Comparison of ENCODE assay signal across 21 cellular contexts in genomic region chr9:130179508-130179907, GRCh38. TPM values are rescaled to one million over a fixed set of nuclear protein-coding genes. Genes with fewer than 3 reads are reported as not detected.
DNase-seq lines count a peak whose midpoint lies in the region; ATAC-seq and TF ChIP-seq lines count a peak whose summit lies in the region.
"Had no signal": no experiment of that assay in that cellular context is flagged by ENCODE, and none has a peak within 500 bp of the region (broad histone marks: within the 10 kb centered on the region; RNA-seq: fewer than 3 reads in every experiment).

No MANE protein-coding gene starts in this region.

- H3K79me2 ChIP-seq in PC-3 (ENCODE audit: low read length) = peaks cover 48% of the 10 kb centered on the region

- POLR2A ChIA-PET in PC-3 (lab: Charles Lee; ENCODE audit: unreplicated experiment) = no interaction called here

- H3K9me3 Mint-ChIP-seq in chondrocyte (ENCODE audit: low read depth) (no peaks in the 10 kb centered on the region), neural crest cell (no peaks in the 10 kb centered on the region)
- H3K9me3 Mint-ChIP-seq in activated CD4-positive, alpha-beta T cell treated with anti-CD3 and anti-CD28 coated beads, Interleukin-2, amount 10 ng/mL, durations not matched to agents 24 days and 14 days = no peaks in the 10 kb centered on the region
- H3K9me3 Mint-ChIP-seq: CD4-positive, alpha-beta T cell; GM23338; H9; IgD-negative memory B cell had no signal

- no peak overlapping the region for H2AFZ ChIP-seq in PC-3 (ENCODE audit: low read length)
- H2AFZ ChIP-seq: GM23338 had no signal

- DNase-seq in PC-3 = peak; percentile 29
- no peak for DNase-seq in chondrocyte (ENCODE audit: low spot score)
- no peak for DNase-seq in neural crest cell (ENCODE audit: low read depth, low spot score)
- DNase-seq in uterus = no peak
- DNase-seq in testis = no peak
- no peak for DNase-seq in activated CD4-positive, alpha-beta T cell treated with anti-CD3 and anti-CD28 coated beads, Interleukin-2, amount 10 ng/mL, durations not matched to agents 24 days and 14 days
- DNase-seq: CD4-positive, alpha-beta T cell; H9; NCI-H1048; NCI-H1417; NCI-H1694; NCI-H2029 treated with DMSO at 0.1 percent for 48 hours; NCI-H2227 treated with DMSO at 0.1 percent for 48 hours; NCI-H526 treated with DMSO at 0.1 percent for 48 hours; Peyer's patch; SHP77 treated with DMSO at 0.1 percent for 48 hours had no signal

- CTCF ChIA-PET in PC-3 (lab: Charles Lee) = no interaction called here

- H3K36me3 ChIP-seq in PC-3 (ENCODE audit: low read depth, low read length) = no peaks in the 10 kb centered on the region
- no peaks in the 10 kb centered on the region for H3K36me3 ChIP-seq in uterus
- H3K36me3 ChIP-seq in testis (ENCODE audit: low read depth, missing control alignments) = no peaks in the 10 kb centered on the region
- H3K36me3 ChIP-seq: Peyer's patch had no signal

- H3K9me2 ChIP-seq in PC-3 (replicated peaks; ENCODE audit: low read length) = no peaks in the 10 kb centered on the region

- H3K9me3 ChIP-seq in PC-3 (ENCODE audit: low read length) = no peaks in the 10 kb centered on the region
- no peaks in the 10 kb centered on the region for H3K9me3 ChIP-seq in uterus
- no peaks in the 10 kb centered on the region for H3K9me3 ChIP-seq in testis
- H3K9me3 ChIP-seq: BLaER1, Peyer's patch had no signal

- H3K27me3 ChIP-seq in PC-3 (ENCODE audit: low read length) (no peaks in the 10 kb centered on the region), uterus (no peaks in the 10 kb centered on the region), testis (no peaks in the 10 kb centered on the region)
- H3K27me3 ChIP-seq: BLaER1, Peyer's patch had no signal

- WGBS in testis, 2 donors = 69% methylated on average over 2 of the region's 2 CpGs

- intact Hi-C loops in PC-3 (cut with micrococcal nuclease) (no loop called here), uterus (cut with DNase I; ENCODE audit: low total_unique reads) (no loop called here), testis (cut with DNase I; ENCODE audit: low total_unique reads) (no loop called here)
- intact Hi-C loops in activated CD4-positive, alpha-beta T cell treated with anti-CD3 and anti-CD28 coated beads, Interleukin-2, amount 10 ng/mL, durations not matched to agents 24 days and 14 days (cut with micrococcal nuclease) = no loop called here

- ATAC-seq in PC-3 (peak; percentile 76), HG03045 (IDR thresholded peaks at IDR 0.05; ENCODE audit: unreplicated experiment) (no peak)
- ATAC-seq: GM23338 had no signal

- H3K4me3 Mint-ChIP-seq in chondrocyte (ENCODE audit: unreplicated experiment) = no peak overlapping the region
- peak overlapping the region; percentile 6 for H3K4me3 Mint-ChIP-seq in neural crest cell
- no peak overlapping the region for H3K4me3 Mint-ChIP-seq in activated CD4-positive, alpha-beta T cell treated with anti-CD3 and anti-CD28 coated beads, Interleukin-2, amount 10 ng/mL, durations not matched to agents 24 days and 14 days
- H3K4me3 Mint-ChIP-seq: CD4-positive, alpha-beta T cell; GM23338; H9; IgD-negative memory B cell had no signal

- H3K27ac ChIP-seq in PC-3 (ENCODE audit: low read length) = no peak overlapping the region
- peak overlapping the region; percentile 81 to 93 for H3K27ac ChIP-seq in uterus
- no peak overlapping the region for H3K27ac ChIP-seq in testis
- H3K27ac ChIP-seq: BLaER1, HL-60, Peyer's patch had no signal

- no TSS peak for BruUV-seq in PC-3 (replicated peaks; lab: Mats Ljungman, UMichigan)

- peaks cover 7% of the 10 kb centered on the region; the same call in 1 of the 2 replicates for H4K20me1 ChIP-seq in PC-3 (ENCODE audit: low read length)

- no peak overlapping the region for H3K9ac ChIP-seq in PC-3 (ENCODE audit: low read length)
- H3K9ac ChIP-seq: BLaER1 had no signal

- H3K4me1 ChIP-seq in PC-3 (ENCODE audit: insufficient read depth, low read length) (no peaks in the 10 kb centered on the region; the same call in 1 of the 2 replicates), uterus (no peaks in the 10 kb centered on the region), testis (no peaks in the 10 kb centered on the region)

- H3K4me3 ChIP-seq in PC-3 (ENCODE audit: low read length) (no peak overlapping the region), uterus (no peak overlapping the region), testis (no peak overlapping the region)
- H3K4me3 ChIP-seq: BLaER1, GM23338, Peyer's patch had no signal

- H3K27ac Mint-ChIP-seq in chondrocyte (ENCODE audit: unreplicated experiment) = peak overlapping the region; percentile 55
- H3K27ac Mint-ChIP-seq in neural crest cell (ENCODE audit: unreplicated experiment) = no peak overlapping the region
- no peak overlapping the region for H3K27ac Mint-ChIP-seq in activated CD4-positive, alpha-beta T cell treated with anti-CD3 and anti-CD28 coated beads, Interleukin-2, amount 10 ng/mL, durations not matched to agents 24 days and 14 days
- H3K27ac Mint-ChIP-seq: CD4-positive, alpha-beta T cell; GM23338; H9 had no signal

- TF ChIP-seq CTCF in PC-3 (conservative IDR thresholded peaks at IDR 0.05; ENCODE audit: low read depth, low read length) = no peak
- no peak for TF ChIP-seq CTCF in chondrocyte (IDR thresholded peaks at IDR 0.05)
- no peak for TF ChIP-seq CTCF in neural crest cell (conservative IDR thresholded peaks at IDR 0.05)
- no peak for TF ChIP-seq CTCF in uterus (IDR thresholded peaks at IDR 0.05)
- TF ChIP-seq CTCF in testis (IDR thresholded peaks at IDR 0.05) = no peak

- H3K4me2 ChIP-seq in PC-3 (ENCODE audit: low read length) = no peak overlapping the region
- H3K4me2 ChIP-seq: BLaER1, GM23338 had no signal

- no peaks in the 10 kb centered on the region for H3F3A ChIP-seq in PC-3 (ENCODE audit: low read length, unreplicated experiment)

- H3K36me3 Mint-ChIP-seq in chondrocyte (ENCODE audit: low read depth) = no peaks in the 10 kb centered on the region
- peaks cover 2% of the 10 kb centered on the region for H3K36me3 Mint-ChIP-seq in neural crest cell (ENCODE audit: low read depth)
- no peaks in the 10 kb centered on the region for H3K36me3 Mint-ChIP-seq in activated CD4-positive, alpha-beta T cell treated with anti-CD3 and anti-CD28 coated beads, Interleukin-2, amount 10 ng/mL, durations not matched to agents 24 days and 14 days (ENCODE audit: low read depth)
- H3K36me3 Mint-ChIP-seq: IgD-negative memory B cell had no signal

- peaks cover 47% of the 10 kb centered on the region for H3K4me1 Mint-ChIP-seq in chondrocyte (ENCODE audit: low read depth)
- peaks cover 20% of the 10 kb centered on the region for H3K4me1 Mint-ChIP-seq in neural crest cell
- H3K4me1 Mint-ChIP-seq in activated CD4-positive, alpha-beta T cell treated with anti-CD3 and anti-CD28 coated beads, Interleukin-2, amount 10 ng/mL, durations not matched to agents 24 days and 14 days = peaks cover 2% of the 10 kb centered on the region
- H3K4me1 Mint-ChIP-seq: IgD-negative memory B cell had no signal

- TF ChIP-seq POLR2A in uterus (IDR thresholded peaks at IDR 0.05) (no peak), testis (IDR thresholded peaks at IDR 0.05) (no peak)

- H3K27me3 Mint-ChIP-seq in chondrocyte (ENCODE audit: low read depth) (no peaks in the 10 kb centered on the region), neural crest cell (ENCODE audit: low read depth) (no peaks in the 10 kb centered on the region)
- peaks cover 6% of the 10 kb centered on the region for H3K27me3 Mint-ChIP-seq in activated CD4-positive, alpha-beta T cell treated with anti-CD3 and anti-CD28 coated beads, Interleukin-2, amount 10 ng/mL, durations not matched to agents 24 days and 14 days

RNA-seq across cellular contexts. Expression of gene NCS1, which starts 7.3 kb away (rescaled TPM):
- total RNA-seq in PC-3 (2014; rRNA removed) (13.4 and 14.0 TPM in 2 replicates), chondrocyte (50.0 to 59.5 TPM (median 56.6 TPM) in 3 replicates), neural crest cell (60.1 and 67.8 TPM in 2 replicates), uterus (10 to 100 TPM in 3 of 4 donors, 1 to 10 TPM in 1; 4.1 to 99.3 (median 39.0) TPM), testis (1 to 10 TPM; 5.2 TPM)
- 13.0 TPM for polyA plus RNA-seq in testis (ENCODE audit: insufficient read depth, low read depth, low replicate concordance)
- total RNA-seq in activated CD4-positive, alpha-beta T cell treated with anti-CD3 and anti-CD28 coated beads, Interleukin-2, amount 10 ng/mL, durations not matched to agents 24 days and 14 days = 5.3 and 5.4 TPM in 2 replicates
- polyA plus RNA-seq: IgD-negative memory B cell had no signal

Comparison
In these comparisons a context has a peak if more than half of its experiments do, and no peak if none do; other contexts are left out.
1. H3K27ac ChIP-seq: peak in uterus (2 of 2); none in PC-3 (single experiment) and testis (0 of 2).